ENCODE assay signal across 8 cellular contexts in the genomic region with DNA sequence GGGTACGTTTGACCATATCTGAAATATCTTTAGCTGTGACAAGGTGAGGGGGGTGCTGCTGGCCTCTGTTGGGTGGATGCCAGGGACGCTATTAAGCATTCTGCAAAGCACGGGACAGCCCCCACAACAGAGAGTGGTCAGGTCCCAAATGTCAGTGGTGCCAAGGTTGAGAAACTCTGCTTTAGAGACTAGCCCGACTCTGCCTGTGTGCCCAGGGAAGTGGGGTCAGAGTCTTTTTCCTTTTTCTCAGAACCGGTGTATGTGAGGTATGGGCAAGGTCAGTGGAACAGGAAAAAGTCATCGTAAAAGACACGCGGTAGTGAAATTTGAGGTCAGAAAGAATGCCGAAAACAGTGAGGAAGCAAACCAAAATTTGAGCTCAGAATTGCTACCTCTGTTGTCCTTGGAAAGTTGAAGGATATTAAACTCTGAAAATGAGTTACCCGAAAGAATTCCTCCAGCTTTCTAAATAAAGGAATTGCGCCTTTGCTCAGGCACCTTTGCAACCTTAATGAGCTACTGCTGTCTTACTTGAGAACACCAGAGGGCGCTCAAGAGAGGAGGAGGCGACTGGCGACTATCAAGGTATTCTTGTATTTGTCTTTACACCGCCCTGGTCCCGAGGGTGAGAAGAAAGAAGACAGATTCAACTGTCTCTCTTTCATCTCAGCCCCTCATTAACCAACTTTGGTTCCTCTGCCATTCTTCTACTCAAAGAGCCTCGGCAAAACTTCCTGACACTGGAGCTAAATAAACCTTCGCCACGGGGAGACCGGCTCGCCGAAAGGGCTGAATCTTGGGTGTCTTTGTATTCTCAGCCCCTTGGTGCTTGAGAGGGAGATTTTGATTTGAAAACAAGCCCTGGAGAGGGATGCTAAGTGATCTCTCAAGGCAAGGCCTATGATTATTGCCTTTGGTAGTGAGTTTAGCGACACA.
A peak's percentile ranks its signal among the peaks of the same experiment; 100 is the strongest.
DNase-seq lines count a peak whose midpoint lies in the region; ATAC-seq and TF ChIP-seq lines count a peak whose summit lies in the region.

No MANE protein-coding gene starts in this region.

- DNase-seq in DMS153 treated with DMSO at 0.1 percent for 48 hours (lab: John Stamatoyannopoulos, UW; ENCODE audit: unreplicated experiment) (peak; percentile 12), DMS153 (lab: John Stamatoyannopoulos, UW) (no peak), Kasumi-1 (lab: John Stamatoyannopoulos, UW) (peak; percentile 46 to 54), SK-MEL-5 (ENCODE audit: low read depth, low spot score) (peak; percentile 66), MCF 10A (ENCODE audit: unreplicated experiment) (peak; percentile 67), left colon (peak in 1 of 2 donors; percentile 24)
- DNase-seq in stimulated activated naive CD8-positive, alpha-beta T cell treated with anti-CD3 and anti-CD28 coated beads, Interleukin-15, Interleukin-2, amounts not matched to agents 100 U/mL and 50 U/mL, for 24 hours, result peak; percentile 42

- CTCF ChIA-PET in MCF 10A (lab: Yijun Ruan, JAX), result interaction anchor here (0.6 to 3.1 kb wide), 50 partner anchors 9 to 908 kb away, joined by 3 to 38 read pairs (median 4); no protein-coding TSS in a partner anchor

- BruUV-seq in MCF 10A (replicated peaks; lab: Mats Ljungman, UMichigan), result no TSS peak

- peak; percentile 55 for TF ChIP-seq CTCF in MCF 10A (IDR thresholded peaks at IDR 0.05; ENCODE audit: unreplicated experiment)

- in situ Hi-C loops in SK-MEL-5 (cut with HindIII; ENCODE audit: low pct_unique_long_range_greater_than_20kb, low sequenced_read_pairs), result no loop called here

- no peaks in the 10 kb centered on the region for H3K4me1 Mint-ChIP-seq in MCF 10A (ENCODE audit: insufficient read depth, unreplicated experiment)

- POLR2A ChIA-PET in MCF 10A (lab: Yijun Ruan, JAX), result interaction anchor here (1.6 kb wide), 1 partner anchor 107 kb away, joined by 4 read pairs; no protein-coding TSS in a partner anchor

- peak; percentile 66 for ATAC-seq in left colon
- ATAC-seq in stimulated activated naive CD8-positive, alpha-beta T cell treated with anti-CD3 and anti-CD28 coated beads, Interleukin-15, Interleukin-2, amounts not matched to agents 100 U/mL and 50 U/mL, for 24 hours, result no peak
- no peak for ATAC-seq in GM18517 (IDR thresholded peaks at IDR 0.05; ENCODE audit: unreplicated experiment)

- H3K9me3 Mint-ChIP-seq in MCF 10A (ENCODE audit: unreplicated experiment), result no peaks in the 10 kb centered on the region

- H3K27ac Mint-ChIP-seq in MCF 10A (ENCODE audit: low read depth, unreplicated experiment), result no peak overlapping the region

- H3K27me3 Mint-ChIP-seq in MCF 10A (ENCODE audit: insufficient read depth, unreplicated experiment), result peaks cover 50% of the 10 kb centered on the region

- intact Hi-C loops in MCF 10A (cut with micrococcal nuclease), result loop anchor here (1.0 to 5.0 kb wide), 3 partner anchors 52 to 257 kb away; no protein-coding TSS in a partner anchor
- intact Hi-C loops in left colon (cut with DNase I, micrococcal nuclease), result loop anchor here in 1 of 2 donors (5.0 kb wide), 1 partner anchor 257 kb away; no protein-coding TSS in a partner anchor

- no peak overlapping the region for H3K4me3 Mint-ChIP-seq in MCF 10A (ENCODE audit: unreplicated experiment)

- H3K36me3 Mint-ChIP-seq in MCF 10A (ENCODE audit: insufficient read depth, unreplicated experiment), result no peaks in the 10 kb centered on the region
